Comparison of ENCODE assay signal across 10 cellular contexts in genomic region chr15:65580287-65580686, GRCh38. TPM values are rescaled to one million over a fixed set of nuclear protein-coding genes. Genes with fewer than 3 reads are reported as not detected.
DNase-seq lines count a peak whose midpoint lies in the region; ATAC-seq, FAIRE-seq and TF ChIP-seq lines count a peak whose summit lies in the region.
"Had no signal": no experiment of that assay in that cellular context is flagged by ENCODE, and none has a peak within 500 bp of the region (broad histone marks: within the 10 kb centered on the region; RNA-seq: fewer than 3 reads in every experiment).

No MANE protein-coding gene starts in this region.

- no peak overlapping the region for H3K4me3 ChIP-seq in coronary artery

- FAIRE-seq in G401.6 (lab: Jason Lieb, UNC): peak; percentile 8

- intact Hi-C loops in activated CD8-positive, alpha-beta T cell treated with anti-CD3 and anti-CD28 coated beads for 36 hours (cut with micrococcal nuclease): no loop called here

- CTCF ChIA-PET in activated CD8-positive, alpha-beta T cell treated with anti-CD3 and anti-CD28 coated beads for 36 hours (lab: Charles Lee): interaction anchor here (1.0 to 1.3 kb wide), 3 partner anchors 15 to 195 kb away, joined by 3 to 5 read pairs (median 3); no protein-coding TSS in a partner anchor

- no peaks in the 10 kb centered on the region for H3K9me3 Mint-ChIP-seq in activated CD8-positive, alpha-beta T cell treated with anti-CD3 and anti-CD28 coated beads for 36 hours
- H3K9me3 Mint-ChIP-seq: memory B cell had no signal

- POLR2A ChIA-PET in activated CD8-positive, alpha-beta T cell treated with anti-CD3 and anti-CD28 coated beads for 36 hours (lab: Charles Lee): interaction anchor here (1.5 kb wide), 1 partner anchor 25 kb away, joined by 3 read pairs; no protein-coding TSS in a partner anchor

- no peaks in the 10 kb centered on the region for H3K27me3 Mint-ChIP-seq in activated CD8-positive, alpha-beta T cell treated with anti-CD3 and anti-CD28 coated beads for 36 hours
- H3K27me3 Mint-ChIP-seq: memory B cell had no signal

- H3K4me3 Mint-ChIP-seq in activated CD8-positive, alpha-beta T cell treated with anti-CD3 and anti-CD28 coated beads for 36 hours: no peak overlapping the region
- H3K4me3 Mint-ChIP-seq: memory B cell had no signal

- TF ChIP-seq CTCF in activated CD8-positive, alpha-beta T cell treated with anti-CD3 and anti-CD28 coated beads for 36 hours (IDR thresholded peaks at IDR 0.05): no peak
- TF ChIP-seq CTCF in GM10266 (IDR thresholded peaks at IDR 0.05; ENCODE audit: control insufficient read depth, insufficient read depth, low read depth, missing control alignments): no peak
- TF ChIP-seq CTCF in coronary artery (IDR thresholded peaks at IDR 0.05): no peak

- H3K36me3 Mint-ChIP-seq in activated CD8-positive, alpha-beta T cell treated with anti-CD3 and anti-CD28 coated beads for 36 hours (ENCODE audit: low read depth): peaks cover 52% of the 10 kb centered on the region

- no peak overlapping the region for H3K27ac ChIP-seq in coronary artery
- H3K27ac ChIP-seq: epithelial cell of prostate had no signal

- H3K27ac Mint-ChIP-seq in activated CD8-positive, alpha-beta T cell treated with anti-CD3 and anti-CD28 coated beads for 36 hours: peak overlapping the region; percentile 59
- H3K27ac Mint-ChIP-seq: memory B cell had no signal

- DNase-seq in A172 (ENCODE audit: low spot score) (peak; percentile 71), hepatic stellate cell (ENCODE audit: low spot score) (peak; percentile 54), GM10266 (ENCODE audit: extremely low spot score) (no peak), coronary artery (ENCODE audit: low spot score) (no peak), ecto neural progenitor cell (ENCODE audit: low spot score) (no peak)
- no peak for DNase-seq in activated CD8-positive, alpha-beta T cell treated with anti-CD3 and anti-CD28 coated beads for 36 hours
- no peak for DNase-seq in effector CD8-positive, alpha-beta T cell (lab: John Stamatoyannopoulos, UW)

- H3K4me1 Mint-ChIP-seq in activated CD8-positive, alpha-beta T cell treated with anti-CD3 and anti-CD28 coated beads for 36 hours (ENCODE audit: low read depth): peaks cover 19% of the 10 kb centered on the region

- ATAC-seq in activated CD8-positive, alpha-beta T cell treated with anti-CD3 and anti-CD28 coated beads for 36 hours: no peak

RNA-seq across cellular contexts. Expression of gene INTS14, which starts 30.6 kb away (rescaled TPM):
- 41.0 and 46.7 TPM in 2 replicates for total RNA-seq in A172 (2014; rRNA removed; shearing (Covaris generic))
- total RNA-seq in activated CD8-positive, alpha-beta T cell treated with anti-CD3 and anti-CD28 coated beads for 36 hours: 10 to 100 TPM; 47.4 to 48.1 TPM

RNA-seq across cellular contexts. Expression of gene SLC24A1, which starts 41.5 kb away (rescaled TPM):
- total RNA-seq in A172 (2014; rRNA removed; shearing (Covaris generic)): 4.2 and 7.2 TPM in 2 replicates
- total RNA-seq in activated CD8-positive, alpha-beta T cell treated with anti-CD3 and anti-CD28 coated beads for 36 hours: 1 to 10 TPM; 6.8 to 7.6 TPM

RNA-seq across cellular contexts. Expression of gene HACD3, which starts 50.0 kb away (rescaled TPM):
- 148 and 149 TPM in 2 replicates for total RNA-seq in A172 (2014; rRNA removed; shearing (Covaris generic))
- total RNA-seq in activated CD8-positive, alpha-beta T cell treated with anti-CD3 and anti-CD28 coated beads for 36 hours: 10 to 100 TPM; 30.2 to 32.5 TPM

Comparison
In these comparisons a context has a peak if more than half of its experiments do, and no peak if none do; other contexts are left out.
1. DNase-seq: peak in A172 (single experiment) and hepatic stellate cell (single experiment); none in activated CD8-positive, alpha-beta T cell treated with anti-CD3 and anti-CD28 coated beads for 36 hours (single experiment), GM10266 (single experiment), effector CD8-positive, alpha-beta T cell (single experiment), coronary artery (single experiment) and ecto neural progenitor cell (single experiment).